Comparison of ENCODE assay signal across 1 cellular context in the genomic region with DNA sequence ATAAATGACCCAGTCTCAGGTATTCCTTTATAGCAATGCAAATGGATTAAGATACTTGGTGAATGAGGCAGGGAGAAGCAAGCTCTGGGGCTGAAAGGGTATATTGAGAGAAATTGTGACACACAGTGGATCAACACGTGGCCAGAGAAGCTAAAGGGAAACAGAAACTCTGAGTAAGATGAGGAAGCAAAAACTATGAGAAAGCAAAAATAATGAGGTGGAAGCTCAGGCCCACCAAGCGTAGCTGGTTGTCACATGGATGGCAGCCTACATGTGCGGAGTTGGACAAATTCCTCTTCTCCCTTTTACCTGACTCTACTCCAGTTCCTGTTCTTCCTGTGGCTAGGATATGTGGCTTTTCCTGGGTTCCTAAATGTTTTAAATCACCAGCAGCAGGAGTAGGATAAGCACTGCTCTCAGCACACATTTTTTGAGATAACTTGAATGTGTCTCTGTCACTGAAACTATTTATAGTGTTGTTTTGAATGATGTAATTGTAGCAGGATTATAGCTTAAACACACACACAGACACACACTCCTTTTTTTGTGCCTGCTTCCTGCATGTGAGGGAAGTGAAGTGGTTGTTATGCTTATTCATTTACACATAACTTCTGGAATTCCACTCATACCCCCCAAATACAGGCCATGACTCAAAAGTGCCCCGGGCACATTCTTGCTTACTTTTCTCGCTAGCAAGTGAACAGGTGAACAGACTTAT.
TF ChIP-seq lines count a peak whose summit lies in the region.

No MANE protein-coding gene starts in this region.

TF ChIP-seq in K562, 482 proteins besides CTCF, POLR2A, EP300 and RAD21 (continued from another document and continues in another):
- TF ChIP-seq, protein P1, sequence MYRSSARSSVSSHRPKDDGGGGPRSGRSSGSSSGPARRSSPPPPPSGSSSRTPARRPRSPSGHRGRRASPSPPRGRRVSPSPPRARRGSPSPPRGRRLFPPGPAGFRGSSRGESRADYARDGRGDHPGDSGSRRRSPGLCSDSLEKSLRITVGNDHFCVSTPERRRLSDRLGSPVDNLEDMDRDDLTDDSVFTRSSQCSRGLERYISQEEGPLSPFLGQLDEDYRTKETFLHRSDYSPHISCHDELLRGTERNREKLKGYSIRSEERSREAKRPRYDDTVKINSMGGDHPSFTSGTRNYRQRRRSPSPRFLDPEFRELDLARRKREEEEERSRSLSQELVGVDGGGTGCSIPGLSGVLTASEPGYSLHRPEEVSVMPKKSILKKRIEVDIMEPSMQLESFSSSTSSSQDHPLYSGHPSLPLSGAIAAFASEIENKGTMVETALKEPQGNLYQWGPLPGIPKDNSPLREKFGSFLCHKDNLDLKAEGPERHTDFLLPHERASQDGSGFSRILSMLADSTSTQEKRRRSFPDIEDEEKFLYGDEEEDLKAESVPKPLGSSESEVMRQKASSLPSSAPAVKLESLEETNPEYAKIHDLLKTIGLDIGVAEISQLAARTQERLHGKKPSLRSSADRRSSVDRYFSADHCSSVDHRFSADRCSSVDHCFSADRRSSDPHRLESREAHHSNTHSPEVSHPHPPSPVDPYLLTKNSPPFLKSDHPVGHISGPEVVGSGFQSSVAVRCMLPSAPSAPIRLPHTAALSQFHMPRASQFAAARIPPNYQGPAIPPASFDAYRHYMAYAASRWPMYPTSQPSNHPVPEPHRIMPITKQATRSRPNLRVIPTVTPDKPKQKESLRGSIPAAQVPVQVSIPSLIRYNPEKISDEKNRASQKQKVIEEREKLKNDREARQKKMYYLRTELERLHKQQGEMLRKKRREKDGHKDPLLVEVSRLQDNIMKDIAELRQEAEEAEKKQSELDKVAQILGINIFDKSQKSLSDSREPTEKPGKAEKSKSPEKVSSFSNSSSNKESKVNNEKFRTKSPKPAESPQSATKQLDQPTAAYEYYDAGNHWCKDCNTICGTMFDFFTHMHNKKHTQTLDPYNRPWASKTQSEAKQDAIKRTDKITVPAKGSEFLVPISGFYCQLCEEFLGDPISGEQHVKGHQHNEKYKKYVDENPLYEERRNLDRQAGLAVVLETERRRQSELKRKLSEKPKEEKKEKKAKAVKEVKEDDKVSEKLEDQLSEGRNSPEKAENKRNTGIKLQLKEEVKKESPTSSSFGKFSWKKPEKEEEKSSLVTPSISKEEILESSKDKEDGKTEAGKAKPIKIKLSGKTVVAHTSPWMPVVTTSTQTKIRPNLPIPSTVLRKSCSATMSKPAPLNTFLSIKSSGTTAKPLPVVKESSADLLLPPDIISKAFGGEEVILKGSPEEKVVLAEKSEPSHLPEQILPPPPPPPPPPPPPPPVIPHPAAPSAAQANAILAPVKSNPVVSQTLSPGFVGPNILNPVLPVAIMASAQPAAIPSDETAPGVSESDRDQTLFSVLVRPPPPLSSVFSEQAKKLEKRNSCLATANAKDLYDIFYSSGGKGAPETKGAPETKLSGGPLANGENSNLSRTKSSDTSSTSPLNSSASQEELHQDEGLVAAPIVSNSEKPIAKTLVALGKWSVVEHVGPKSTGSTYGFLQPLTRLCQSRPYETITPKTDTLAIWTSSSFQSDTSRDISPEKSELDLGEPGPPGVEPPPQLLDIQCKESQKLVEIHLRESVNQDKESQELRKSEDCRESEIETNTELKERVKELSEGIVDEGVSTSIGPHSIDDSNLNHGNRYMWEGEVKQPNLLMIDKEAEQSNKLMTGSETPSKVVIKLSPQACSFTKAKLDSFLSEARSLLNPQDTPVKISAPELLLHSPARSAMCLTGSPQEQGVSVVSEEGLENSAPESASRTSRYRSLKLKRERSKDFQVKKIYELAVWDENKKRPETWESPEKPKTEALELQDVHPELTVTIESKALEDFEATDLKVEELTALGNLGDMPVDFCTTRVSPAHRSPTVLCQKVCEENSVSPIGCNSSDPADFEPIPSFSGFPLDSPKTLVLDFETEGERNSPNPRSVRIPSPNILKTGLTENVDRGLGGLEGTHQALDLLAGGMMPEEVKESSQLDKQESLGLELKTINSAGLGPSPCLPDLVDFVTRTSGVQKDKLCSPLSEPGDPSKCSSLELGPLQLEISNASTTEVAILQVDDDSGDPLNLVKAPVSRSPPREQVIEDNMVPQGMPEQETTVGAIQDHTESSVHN (IDR thresholded peaks at IDR 0.05; ENCODE audit: borderline replicate concordance in 1 of 2, low read depth in 1 of 2), result peak in 1 of 2 experiments; percentile 67; a peak in 1 of 4 replicates
- peak; percentile 76 for TF ChIP-seq ZNF584 (CRISPR knock-in tag; IDR thresholded peaks at IDR 0.05; ENCODE audit: low read depth)
- TF ChIP-seq EP400 (IDR thresholded peaks at IDR 0.05), result peak; percentile 48
- 0 out of 4 replicates have a peak, but pooled peaks of 1 of the 2 experiments have one; percentile 32 for TF ChIP-seq ARNT (IDR thresholded peaks at IDR 0.05)
- peak; percentile 82; the same call in 1 of the 2 replicates for TF ChIP-seq FOXP1 (CRISPR knock-in tag; IDR thresholded peaks at IDR 0.05)
- TF ChIP-seq TEAD1 (CRISPR knock-in tag; IDR thresholded peaks at IDR 0.05), result peak; percentile 69 to 79; a peak in 3 of 4 replicates
- peak; percentile 53 for TF ChIP-seq RBBP5 (IDR thresholded peaks at IDR 0.05; ENCODE audit: borderline replicate concordance, insufficient read depth, low read length, poor library complexity, severe bottlenecking)
- TF ChIP-seq ETV5 (CRISPR knock-in tag; IDR thresholded peaks at IDR 0.05; ENCODE audit: low read depth), result 0 out of 2 replicates have a peak, but pooled peaks have one; percentile 34
- TF ChIP-seq, protein P2, sequence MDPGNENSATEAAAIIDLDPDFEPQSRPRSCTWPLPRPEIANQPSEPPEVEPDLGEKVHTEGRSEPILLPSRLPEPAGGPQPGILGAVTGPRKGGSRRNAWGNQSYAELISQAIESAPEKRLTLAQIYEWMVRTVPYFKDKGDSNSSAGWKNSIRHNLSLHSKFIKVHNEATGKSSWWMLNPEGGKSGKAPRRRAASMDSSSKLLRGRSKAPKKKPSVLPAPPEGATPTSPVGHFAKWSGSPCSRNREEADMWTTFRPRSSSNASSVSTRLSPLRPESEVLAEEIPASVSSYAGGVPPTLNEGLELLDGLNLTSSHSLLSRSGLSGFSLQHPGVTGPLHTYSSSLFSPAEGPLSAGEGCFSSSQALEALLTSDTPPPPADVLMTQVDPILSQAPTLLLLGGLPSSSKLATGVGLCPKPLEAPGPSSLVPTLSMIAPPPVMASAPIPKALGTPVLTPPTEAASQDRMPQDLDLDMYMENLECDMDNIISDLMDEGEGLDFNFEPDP (CRISPR knock-in tag; IDR thresholded peaks at IDR 0.05), result peak; percentile 12; the same call in 1 of the 2 replicates
- peak; percentile 72 for TF ChIP-seq MEF2A (IDR thresholded peaks at IDR 0.05; ENCODE audit: control insufficient read depth, low read depth, low read length)
- 0 out of 2 replicates have a peak, but pooled peaks have one; percentile 79 for TF ChIP-seq ERF (CRISPR knock-in tag; IDR thresholded peaks at IDR 0.05)
- 0 out of 2 replicates have a peak, but pooled peaks have one; percentile 7 for TF ChIP-seq RHOXF2B (CRISPR knock-in tag; conservative IDR thresholded peaks at IDR 0.05)
- TF ChIP-seq, protein P3, sequence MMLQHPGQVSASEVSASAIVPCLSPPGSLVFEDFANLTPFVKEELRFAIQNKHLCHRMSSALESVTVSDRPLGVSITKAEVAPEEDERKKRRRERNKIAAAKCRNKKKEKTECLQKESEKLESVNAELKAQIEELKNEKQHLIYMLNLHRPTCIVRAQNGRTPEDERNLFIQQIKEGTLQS (IDR thresholded peaks at IDR 0.05), result peak; percentile 74
- TF ChIP-seq, protein P3 (CRISPR knock-in tag; conservative IDR thresholded peaks at IDR 0.05), result no peak; the same call in 1 of the 2 replicates
- peak; percentile 67; the same call in 1 of the 2 replicates for TF ChIP-seq ZKSCAN8 (CRISPR knock-in tag; IDR thresholded peaks at IDR 0.05)
- no peak for TF ChIP-seq SIN3B (IDR thresholded peaks at IDR 0.05; ENCODE audit: low read depth)
- no peak for TF ChIP-seq WHSC1 (IDR thresholded peaks at IDR 0.05; ENCODE audit: low read length)
- TF ChIP-seq, protein P4, sequence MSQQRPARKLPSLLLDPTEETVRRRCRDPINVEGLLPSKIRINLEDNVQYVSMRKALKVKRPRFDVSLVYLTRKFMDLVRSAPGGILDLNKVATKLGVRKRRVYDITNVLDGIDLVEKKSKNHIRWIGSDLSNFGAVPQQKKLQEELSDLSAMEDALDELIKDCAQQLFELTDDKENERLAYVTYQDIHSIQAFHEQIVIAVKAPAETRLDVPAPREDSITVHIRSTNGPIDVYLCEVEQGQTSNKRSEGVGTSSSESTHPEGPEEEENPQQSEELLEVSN (IDR thresholded peaks at IDR 0.05; ENCODE audit: borderline replicate concordance in 1 of 2, extremely low read depth in 1 of 2, insufficient read depth in 1 of 2, insufficient read length in 1 of 2, low read depth in 1 of 2, low read length in 1 of 2, poor library complexity in 1 of 2, severe bottlenecking in 1 of 2), result peak in 1 of 2 experiments; percentile 22
- peak; percentile 67; the same call in 1 of the 2 replicates for TF ChIP-seq ZNF644 (tag; IDR thresholded peaks at IDR 0.05; ENCODE audit: low read depth)
- 0 out of 2 replicates have a peak, but pooled peaks have one; percentile 41 for TF ChIP-seq KLF6 (CRISPR knock-in tag; IDR thresholded peaks at IDR 0.05; ENCODE audit: borderline replicate concordance)
- TF ChIP-seq, protein P5, sequence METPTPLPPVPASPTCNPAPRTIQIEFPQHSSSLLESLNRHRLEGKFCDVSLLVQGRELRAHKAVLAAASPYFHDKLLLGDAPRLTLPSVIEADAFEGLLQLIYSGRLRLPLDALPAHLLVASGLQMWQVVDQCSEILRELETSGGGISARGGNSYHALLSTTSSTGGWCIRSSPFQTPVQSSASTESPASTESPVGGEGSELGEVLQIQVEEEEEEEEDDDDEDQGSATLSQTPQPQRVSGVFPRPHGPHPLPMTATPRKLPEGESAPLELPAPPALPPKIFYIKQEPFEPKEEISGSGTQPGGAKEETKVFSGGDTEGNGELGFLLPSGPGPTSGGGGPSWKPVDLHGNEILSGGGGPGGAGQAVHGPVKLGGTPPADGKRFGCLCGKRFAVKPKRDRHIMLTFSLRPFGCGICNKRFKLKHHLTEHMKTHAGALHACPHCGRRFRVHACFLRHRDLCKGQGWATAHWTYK (CRISPR knock-in tag; IDR thresholded peaks at IDR 0.05), result peak; percentile 82
- TF ChIP-seq RNF2 (IDR thresholded peaks at IDR 0.05), result no peak
- peak; percentile 71 for TF ChIP-seq MYC (IDR thresholded peaks at IDR 0.05; ENCODE audit: low read depth, low read length)
- TF ChIP-seq MYC (CRISPR knock-in tag; IDR thresholded peaks at IDR 0.05; ENCODE audit: borderline replicate concordance, low read depth), result no peak
- TF ChIP-seq BHLHE40 (IDR thresholded peaks at IDR 0.05; ENCODE audit: low read length), result peak; percentile 18; the same call in 1 of the 2 replicates
- TF ChIP-seq JUN (IDR thresholded peaks at IDR 0.05; ENCODE audit: borderline replicate concordance, low read depth, low read length), result no peak
- peak; percentile 39; the same call in 1 of the 2 replicates for TF ChIP-seq JUN (CRISPR knock-in tag; IDR thresholded peaks at IDR 0.05; ENCODE audit: borderline replicate concordance)
- TF ChIP-seq TCFL5 (CRISPR knock-in tag; conservative IDR thresholded peaks at IDR 0.05), result peak; percentile 45; the same call in 1 of the 2 replicates
- TF ChIP-seq SREBF1 (IDR thresholded peaks at IDR 0.05; ENCODE audit: borderline replicate concordance, low read depth, low read length), result no peak
- TF ChIP-seq MAFG (tag; conservative IDR thresholded peaks at IDR 0.05), result peak; percentile 77
- TF ChIP-seq NFYB (IDR thresholded peaks at IDR 0.05; ENCODE audit: extremely low read depth, insufficient read length), result no peak
- TF ChIP-seq SP1 (CRISPR knock-in tag; IDR thresholded peaks at IDR 0.05), result peak; percentile 15; the same call in 1 of the 2 replicates
- TF ChIP-seq FOXJ2 (tag; IDR thresholded peaks at IDR 0.05), result peak; percentile 67; the same call in 1 of the 2 replicates
- TF ChIP-seq FOXA3 (CRISPR knock-in tag; conservative IDR thresholded peaks at IDR 0.05 in 1 of 2, IDR thresholded peaks at IDR 0.05 in 1 of 2), result 0 out of 4 replicates have a peak, but pooled peaks of 1 of the 2 experiments have one; percentile 50
- TF ChIP-seq LARP7 (IDR thresholded peaks at IDR 0.05), result no peak
- TF ChIP-seq TCF7 (IDR thresholded peaks at IDR 0.05; ENCODE audit: borderline replicate concordance), result no peak
- TF ChIP-seq HOXB6 (CRISPR knock-in tag; IDR thresholded peaks at IDR 0.05; ENCODE audit: borderline replicate concordance), result 0 out of 2 replicates have a peak, but pooled peaks have one; percentile 2
- TF ChIP-seq, protein P6, sequence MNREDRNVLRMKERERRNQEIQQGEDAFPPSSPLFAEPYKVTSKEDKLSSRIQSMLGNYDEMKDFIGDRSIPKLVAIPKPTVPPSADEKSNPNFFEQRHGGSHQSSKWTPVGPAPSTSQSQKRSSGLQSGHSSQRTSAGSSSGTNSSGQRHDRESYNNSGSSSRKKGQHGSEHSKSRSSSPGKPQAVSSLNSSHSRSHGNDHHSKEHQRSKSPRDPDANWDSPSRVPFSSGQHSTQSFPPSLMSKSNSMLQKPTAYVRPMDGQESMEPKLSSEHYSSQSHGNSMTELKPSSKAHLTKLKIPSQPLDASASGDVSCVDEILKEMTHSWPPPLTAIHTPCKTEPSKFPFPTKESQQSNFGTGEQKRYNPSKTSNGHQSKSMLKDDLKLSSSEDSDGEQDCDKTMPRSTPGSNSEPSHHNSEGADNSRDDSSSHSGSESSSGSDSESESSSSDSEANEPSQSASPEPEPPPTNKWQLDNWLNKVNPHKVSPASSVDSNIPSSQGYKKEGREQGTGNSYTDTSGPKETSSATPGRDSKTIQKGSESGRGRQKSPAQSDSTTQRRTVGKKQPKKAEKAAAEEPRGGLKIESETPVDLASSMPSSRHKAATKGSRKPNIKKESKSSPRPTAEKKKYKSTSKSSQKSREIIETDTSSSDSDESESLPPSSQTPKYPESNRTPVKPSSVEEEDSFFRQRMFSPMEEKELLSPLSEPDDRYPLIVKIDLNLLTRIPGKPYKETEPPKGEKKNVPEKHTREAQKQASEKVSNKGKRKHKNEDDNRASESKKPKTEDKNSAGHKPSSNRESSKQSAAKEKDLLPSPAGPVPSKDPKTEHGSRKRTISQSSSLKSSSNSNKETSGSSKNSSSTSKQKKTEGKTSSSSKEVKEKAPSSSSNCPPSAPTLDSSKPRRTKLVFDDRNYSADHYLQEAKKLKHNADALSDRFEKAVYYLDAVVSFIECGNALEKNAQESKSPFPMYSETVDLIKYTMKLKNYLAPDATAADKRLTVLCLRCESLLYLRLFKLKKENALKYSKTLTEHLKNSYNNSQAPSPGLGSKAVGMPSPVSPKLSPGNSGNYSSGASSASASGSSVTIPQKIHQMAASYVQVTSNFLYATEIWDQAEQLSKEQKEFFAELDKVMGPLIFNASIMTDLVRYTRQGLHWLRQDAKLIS (CRISPR knock-in tag; IDR thresholded peaks at IDR 0.05), result peak; percentile 64; the same call in 1 of the 2 replicates
